In the genomic region with DNA sequence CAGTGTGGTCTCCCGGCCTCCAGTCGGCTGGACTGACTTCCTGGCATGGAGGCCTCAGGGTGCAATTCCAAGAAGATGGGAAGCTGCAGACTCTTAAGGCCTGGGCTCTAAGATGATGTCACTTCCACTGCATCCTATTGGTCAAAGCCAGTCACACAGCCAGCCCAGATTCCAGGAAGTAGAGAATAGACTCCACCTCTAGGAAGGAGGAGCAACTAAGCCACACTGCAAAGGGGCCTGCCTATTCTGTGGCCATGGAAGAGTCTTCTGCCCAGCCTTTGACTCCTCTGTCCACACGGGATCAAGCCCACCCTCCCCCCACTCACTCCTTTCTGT, we compare ENCODE assay signal across 10 cellular contexts.
DNase-seq lines count a peak whose midpoint lies in the region; ATAC-seq, FAIRE-seq and TF ChIP-seq lines count a peak whose summit lies in the region.
"Had no signal": no experiment of that assay in that cellular context is flagged by ENCODE, and none has a peak within 500 bp of the region (broad histone marks: within the 10 kb centered on the region; RNA-seq: fewer than 3 reads in every experiment).

No MANE protein-coding gene starts in this region.

- H3K4me1 Mint-ChIP-seq in Caco-2 (ENCODE audit: low read depth, unreplicated experiment): peaks cover 61% of the 10 kb centered on the region

- intact Hi-C loops in Caco-2 (cut with micrococcal nuclease; ENCODE audit: unreplicated experiment): no loop called here

- H3K9me3 ChIP-seq in Caco-2: no peaks in the 10 kb centered on the region; the same call in 1 of the 2 replicates
- H3K9me3 ChIP-seq: gastrocnemius medialis had no signal

- no TSS peak for BruUV-seq in Caco-2 (replicated peaks; lab: Mats Ljungman, UMichigan)

- POLR2A ChIA-PET in Caco-2 (lab: Charles Lee): no interaction called here

- ATAC-seq in GM19455 (IDR thresholded peaks at IDR 0.05; ENCODE audit: unreplicated experiment) (no peak), HG03039 (IDR thresholded peaks at IDR 0.05; ENCODE audit: unreplicated experiment) (no peak)
- ATAC-seq: gastrocnemius medialis, Right ventricle myocardium inferior had no signal

- DNase-seq in Caco-2 (peak; percentile 38 to 67), HuH-7 (ENCODE audit: low spot score) (peak; percentile 24), SK-N-DZ (ENCODE audit: low spot score) (peak; percentile 81), iPS-NIHi11 (ENCODE audit: low spot score) (peak; percentile 75), GM12891 (ENCODE audit: insufficient read length, low spot score) (no peak), NCI-H128 (lab: John Stamatoyannopoulos, UW; ENCODE audit: unreplicated experiment) (no peak)
- DNase-seq: gastrocnemius medialis had no signal

- H3K9me3 Mint-ChIP-seq in Caco-2 (ENCODE audit: unreplicated experiment): peaks cover 19% of the 10 kb centered on the region

- TF ChIP-seq POLR2A in GM12891 (IDR thresholded peaks at IDR 0.05; ENCODE audit: low read depth, low read length): no peak

- H3K4me3 ChIP-seq in Caco-2 (ENCODE audit: low read depth, low read length): no peak overlapping the region
- H3K4me3 ChIP-seq: gastrocnemius medialis had no signal

- H3K27ac Mint-ChIP-seq in Caco-2 (ENCODE audit: unreplicated experiment): peak overlapping the region; percentile 100

- peaks cover 11% of the 10 kb centered on the region for H3K36me3 Mint-ChIP-seq in Caco-2 (ENCODE audit: insufficient read depth, unreplicated experiment)

- H3K27me3 ChIP-seq in Caco-2 (replicated peaks; ENCODE audit: control insufficient read depth, insufficient read depth, low read length): no peaks in the 10 kb centered on the region
- H3K27me3 ChIP-seq: gastrocnemius medialis had no signal

- CTCF ChIA-PET in Caco-2 (lab: Charles Lee): no interaction called here

- peaks cover 64% of the 10 kb centered on the region for H3K4me1 ChIP-seq in Caco-2

- H3K4me3 Mint-ChIP-seq in Caco-2 (ENCODE audit: unreplicated experiment): no peak overlapping the region

- no peak for FAIRE-seq in GM12891 (lab: Jason Lieb, UNC)

- no peak for TF ChIP-seq CTCF in Caco-2 (IDR thresholded peaks at IDR 0.05; ENCODE audit: insufficient read depth in 1 of 2, low read depth in 1 of 2, low read length in 1 of 2, severe bottlenecking in 1 of 2, unreplicated experiment in 1 of 2)

- H3K27me3 Mint-ChIP-seq in Caco-2 (ENCODE audit: insufficient read depth, unreplicated experiment): no peaks in the 10 kb centered on the region

- no peaks in the 10 kb centered on the region for H3K36me3 ChIP-seq in Caco-2 (ENCODE audit: control insufficient read depth, insufficient read depth, low read length)
- H3K36me3 ChIP-seq: gastrocnemius medialis had no signal

TF ChIP-seq in GM12891, 5 proteins besides CTCF, POLR2A, EP300 and RAD21:
- no peak for TF ChIP-seq TAF1 (IDR thresholded peaks at IDR 0.05; ENCODE audit: low read depth, low read length)

Comparison
In these comparisons a context has a peak if more than half of its experiments do, and no peak if none do; other contexts are left out.
1. DNase-seq: peak in Caco-2 (2 of 2), HuH-7 (single experiment), SK-N-DZ (single experiment) and iPS-NIHi11 (single experiment); none in GM12891 (single experiment) and NCI-H128 (single experiment).